ENCODE assay signal across 23 cellular contexts in the genomic region with DNA sequence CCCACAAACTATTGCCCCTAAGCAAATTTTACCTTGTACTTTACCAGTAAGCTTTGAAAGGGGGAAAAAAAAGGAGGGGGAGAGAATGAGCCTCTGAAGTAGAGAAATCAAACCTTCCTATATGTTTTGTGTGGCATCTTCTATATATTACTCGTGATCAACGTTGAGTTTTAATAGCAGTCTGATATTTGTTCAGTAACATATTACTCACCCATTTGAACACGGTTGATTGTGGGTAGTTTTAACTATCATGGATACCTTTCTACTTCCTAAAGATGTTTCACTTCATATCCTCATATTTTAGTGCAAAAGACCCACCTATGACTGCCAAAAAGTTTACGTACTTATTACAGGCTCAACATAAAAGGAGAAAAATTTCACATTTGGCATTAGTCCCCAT.
"Had no signal": no experiment of that assay in that cellular context is flagged by ENCODE, and none has a peak within 500 bp of the region (broad histone marks: within the 10 kb centered on the region; RNA-seq: fewer than 3 reads in every experiment).

No MANE protein-coding gene starts in this region.

- H3K4me2 ChIP-seq: PC-9 had no signal

- H3K27me3 ChIP-seq: brain microvascular endothelial cell, cardiac muscle cell had no signal

- H3K27ac ChIP-seq: brain microvascular endothelial cell, cardiac muscle cell, PC-9 had no signal

- DNase-seq: activated CD4-positive, alpha-beta memory T cell treated with anti-CD3 and anti-CD28 coated beads, Interleukin-2, amount 10 ng/mL, durations not matched to agents 7 days and 5 days; activated CD4-positive, alpha-beta T cell treated with anti-CD3 and anti-CD28 coated beads, Interleukin-2, amount 50 U/mL, for 1 hour; activated CD4-positive, CD25-positive, alpha-beta regulatory T cell; activated gamma-delta T cell; activated naive CD4-positive, alpha-beta T cell treated with anti-CD3 and anti-CD28 coated beads, Interleukin-2, amount 10 ng/mL, durations not matched to agents 7 days and 5 days; activated naive CD8-positive, alpha-beta T cell treated with anti-CD3 and anti-CD28 coated beads for 36 hours; activated T-cell treated with anti-CD3 and anti-CD28 coated beads for 4 hours; activated T-cell treated with anti-CD3 and anti-CD28 coated beads, Interleukin-2, amount 50 U/mL, for 48 hours; brain microvascular endothelial cell; Kasumi-1; KBM-7; NCI-H1048; NCI-H146; NCI-H187 treated with DMSO at 0.1 percent for 48 hours; NCI-H2081 treated with DMSO at 0.1 percent for 48 hours; NCI-H446; NCI-H524; PC-9; SHP77 treated with DMSO at 0.1 percent for 48 hours; T-helper 9 cell had no signal

- H3K36me3 ChIP-seq: brain microvascular endothelial cell had no signal

- H3K4me3 ChIP-seq: cardiac muscle cell, PC-9 had no signal

- H3K9me3 Mint-ChIP-seq: activated T-helper 17 cell treated with anti-CD3 and anti-CD28 coated beads, Interleukin-2, amount 50 U/mL, for 72 hours had no signal

- H2AFZ ChIP-seq: PC-9 had no signal

- H3K4me3 Mint-ChIP-seq: activated CD4-positive, alpha-beta memory T cell treated with anti-CD3 and anti-CD28 coated beads, Interleukin-2, amount 10 ng/mL, durations not matched to agents 7 days and 5 days; activated naive CD4-positive, alpha-beta T cell treated with anti-CD3 and anti-CD28 coated beads, Interleukin-2, amount 10 ng/mL, durations not matched to agents 7 days and 5 days; activated naive CD8-positive, alpha-beta T cell treated with anti-CD3 and anti-CD28 coated beads for 36 hours; activated T-helper 17 cell treated with anti-CD3 and anti-CD28 coated beads, Interleukin-2, amount 50 U/mL, for 72 hours; T-helper 1 cell treated with Interleukin-12 subunit alpha and Interleukin-12 subunit beta and Interleukin-4 antibody, amounts not matched to agents 30 μg/mL and 1 μg/mL, for 36 hours had no signal

- H3K27me3 Mint-ChIP-seq: activated CD4-positive, alpha-beta memory T cell treated with anti-CD3 and anti-CD28 coated beads, Interleukin-2, amount 10 ng/mL, durations not matched to agents 7 days and 5 days; activated naive CD4-positive, alpha-beta T cell treated with anti-CD3 and anti-CD28 coated beads, Interleukin-2, amount 10 ng/mL, durations not matched to agents 7 days and 5 days; activated naive CD8-positive, alpha-beta T cell treated with anti-CD3 and anti-CD28 coated beads for 36 hours; activated T-helper 17 cell treated with anti-CD3 and anti-CD28 coated beads, Interleukin-2, amount 50 U/mL, for 72 hours had no signal

- ATAC-seq: activated T-helper 17 cell treated with anti-CD3 and anti-CD28 coated beads, Interleukin-2, amount 50 U/mL, for 72 hours had no signal

- H3K27ac Mint-ChIP-seq: activated CD4-positive, alpha-beta memory T cell treated with anti-CD3 and anti-CD28 coated beads, Interleukin-2, amount 10 ng/mL, durations not matched to agents 7 days and 5 days; activated naive CD4-positive, alpha-beta T cell treated with anti-CD3 and anti-CD28 coated beads, Interleukin-2, amount 10 ng/mL, durations not matched to agents 7 days and 5 days; activated naive CD8-positive, alpha-beta T cell treated with anti-CD3 and anti-CD28 coated beads for 36 hours; activated T-helper 17 cell treated with anti-CD3 and anti-CD28 coated beads, Interleukin-2, amount 50 U/mL, for 72 hours; T-helper 1 cell treated with Interleukin-12 subunit alpha and Interleukin-12 subunit beta and Interleukin-4 antibody, amounts not matched to agents 30 μg/mL and 1 μg/mL, for 36 hours had no signal
